ENCODE assay signal across 3 cellular contexts in genomic region chr4:124913237-124913636, GRCh38.
TF ChIP-seq lines count a peak whose summit lies in the region.

No MANE protein-coding gene starts in this region.

TF ChIP-seq in GM23338, 12 proteins besides CTCF, POLR2A, EP300 and RAD21 (continues in another document):
- TF ChIP-seq STAT1 (IDR thresholded peaks at IDR 0.05; ENCODE audit: unreplicated experiment) (no peak), POLR2AphosphoS5 (IDR thresholded peaks at IDR 0.05; ENCODE audit: low read depth) (no peak), ZNF114 (CRISPR knock-in tag; IDR thresholded peaks at IDR 0.05) (no peak), EZH2 (IDR thresholded peaks at IDR 0.05; ENCODE audit: low read depth, unreplicated experiment) (no peak), NANOG (IDR thresholded peaks at IDR 0.05; ENCODE audit: borderline replicate concordance) (no peak), EZH2phosphoT487 (IDR thresholded peaks at IDR 0.05; ENCODE audit: unreplicated experiment) (no peak), CREB1 (CRISPR knock-in tag; IDR thresholded peaks at IDR 0.05; ENCODE audit: low read depth) (no peak)
- TF ChIP-seq, protein P1, sequence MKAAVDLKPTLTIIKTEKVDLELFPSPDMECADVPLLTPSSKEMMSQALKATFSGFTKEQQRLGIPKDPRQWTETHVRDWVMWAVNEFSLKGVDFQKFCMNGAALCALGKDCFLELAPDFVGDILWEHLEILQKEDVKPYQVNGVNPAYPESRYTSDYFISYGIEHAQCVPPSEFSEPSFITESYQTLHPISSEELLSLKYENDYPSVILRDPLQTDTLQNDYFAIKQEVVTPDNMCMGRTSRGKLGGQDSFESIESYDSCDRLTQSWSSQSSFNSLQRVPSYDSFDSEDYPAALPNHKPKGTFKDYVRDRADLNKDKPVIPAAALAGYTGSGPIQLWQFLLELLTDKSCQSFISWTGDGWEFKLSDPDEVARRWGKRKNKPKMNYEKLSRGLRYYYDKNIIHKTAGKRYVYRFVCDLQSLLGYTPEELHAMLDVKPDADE (IDR thresholded peaks at IDR 0.05), result no peak

TF ChIP-seq in Ishikawa, 13 proteins besides CTCF, POLR2A, EP300 and RAD21:
- TF ChIP-seq USF1 (IDR thresholded peaks at IDR 0.05) (no peak), FOXM1 (IDR thresholded peaks at IDR 0.05; ENCODE audit: borderline replicate concordance, low read depth) (no peak), NFIC (IDR thresholded peaks at IDR 0.05) (no peak), MAX (IDR thresholded peaks at IDR 0.05) (no peak), ZBTB7A (IDR thresholded peaks at IDR 0.05; ENCODE audit: low read depth) (no peak), TAF1 (IDR thresholded peaks at IDR 0.05; ENCODE audit: low read depth) (no peak), TEAD4 (IDR thresholded peaks at IDR 0.05) (no peak), TCF12 (IDR thresholded peaks at IDR 0.05; ENCODE audit: low read depth) (no peak)
- TF ChIP-seq, protein P2, sequence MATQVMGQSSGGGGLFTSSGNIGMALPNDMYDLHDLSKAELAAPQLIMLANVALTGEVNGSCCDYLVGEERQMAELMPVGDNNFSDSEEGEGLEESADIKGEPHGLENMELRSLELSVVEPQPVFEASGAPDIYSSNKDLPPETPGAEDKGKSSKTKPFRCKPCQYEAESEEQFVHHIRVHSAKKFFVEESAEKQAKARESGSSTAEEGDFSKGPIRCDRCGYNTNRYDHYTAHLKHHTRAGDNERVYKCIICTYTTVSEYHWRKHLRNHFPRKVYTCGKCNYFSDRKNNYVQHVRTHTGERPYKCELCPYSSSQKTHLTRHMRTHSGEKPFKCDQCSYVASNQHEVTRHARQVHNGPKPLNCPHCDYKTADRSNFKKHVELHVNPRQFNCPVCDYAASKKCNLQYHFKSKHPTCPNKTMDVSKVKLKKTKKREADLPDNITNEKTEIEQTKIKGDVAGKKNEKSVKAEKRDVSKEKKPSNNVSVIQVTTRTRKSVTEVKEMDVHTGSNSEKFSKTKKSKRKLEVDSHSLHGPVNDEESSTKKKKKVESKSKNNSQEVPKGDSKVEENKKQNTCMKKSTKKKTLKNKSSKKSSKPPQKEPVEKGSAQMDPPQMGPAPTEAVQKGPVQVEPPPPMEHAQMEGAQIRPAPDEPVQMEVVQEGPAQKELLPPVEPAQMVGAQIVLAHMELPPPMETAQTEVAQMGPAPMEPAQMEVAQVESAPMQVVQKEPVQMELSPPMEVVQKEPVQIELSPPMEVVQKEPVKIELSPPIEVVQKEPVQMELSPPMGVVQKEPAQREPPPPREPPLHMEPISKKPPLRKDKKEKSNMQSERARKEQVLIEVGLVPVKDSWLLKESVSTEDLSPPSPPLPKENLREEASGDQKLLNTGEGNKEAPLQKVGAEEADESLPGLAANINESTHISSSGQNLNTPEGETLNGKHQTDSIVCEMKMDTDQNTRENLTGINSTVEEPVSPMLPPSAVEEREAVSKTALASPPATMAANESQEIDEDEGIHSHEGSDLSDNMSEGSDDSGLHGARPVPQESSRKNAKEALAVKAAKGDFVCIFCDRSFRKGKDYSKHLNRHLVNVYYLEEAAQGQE (IDR thresholded peaks at IDR 0.05; ENCODE audit: low read depth), result no peak

TF ChIP-seq in H1, 55 proteins besides CTCF, POLR2A, EP300 and RAD21:
- no peak for TF ChIP-seq CBX5 (IDR thresholded peaks at IDR 0.05; ENCODE audit: low read depth, low read length)
- no peak for TF ChIP-seq KDM4A (IDR thresholded peaks at IDR 0.05; ENCODE audit: low read depth, low read length, severe bottlenecking)
- no peak for TF ChIP-seq GABPA (IDR thresholded peaks at IDR 0.05; ENCODE audit: borderline replicate concordance, insufficient read depth, low read length)
- TF ChIP-seq FOSL1 (IDR thresholded peaks at IDR 0.05; ENCODE audit: insufficient read depth, low read depth, low read length), result no peak
- TF ChIP-seq TCF12 (IDR thresholded peaks at IDR 0.05; ENCODE audit: low read depth, low read length), result no peak
- TF ChIP-seq SP2 (IDR thresholded peaks at IDR 0.05; ENCODE audit: low read length), result no peak
- TF ChIP-seq TEAD4 (IDR thresholded peaks at IDR 0.05; ENCODE audit: low read depth, low read length), result no peak
- no peak for TF ChIP-seq ATF2 (IDR thresholded peaks at IDR 0.05; ENCODE audit: low read length)
- TF ChIP-seq EZH2 (IDR thresholded peaks at IDR 0.05; ENCODE audit: low read depth, low read length, severe bottlenecking), result no peak
- no peak for TF ChIP-seq RFX5 (IDR thresholded peaks at IDR 0.05; ENCODE audit: borderline replicate concordance, low read depth, low read length)
- TF ChIP-seq KDM5A (IDR thresholded peaks at IDR 0.05; ENCODE audit: low read length), result no peak
